In genomic region chr2:127893033-127893432, GRCh38 we compare ENCODE assay signal across 16 cellular contexts. TPM values are rescaled to one million over a fixed set of nuclear protein-coding genes. Genes with fewer than 3 reads are reported as not detected.
DNase-seq lines count a peak whose midpoint lies in the region; ATAC-seq and TF ChIP-seq lines count a peak whose summit lies in the region.
"Had no signal": no experiment of that assay in that cellular context is flagged by ENCODE, and none has a peak within 500 bp of the region (broad histone marks: within the 10 kb centered on the region; RNA-seq: fewer than 3 reads in every experiment).

No MANE protein-coding gene starts in this region.

- no peak overlapping the region for H3K4me3 Mint-ChIP-seq in progenitor cell of endocrine pancreas (ENCODE audit: low read depth)
- no peak overlapping the region for H3K4me3 Mint-ChIP-seq in CD4-positive, alpha-beta memory T cell

- H3K36me3 ChIP-seq in right atrium auricular region (no peaks in the 10 kb centered on the region), cardiac muscle cell (no peaks in the 10 kb centered on the region), right lobe of liver (no peaks in the 10 kb centered on the region), spleen (no peaks in the 10 kb centered on the region)
- H3K36me3 ChIP-seq in CD4-positive, alpha-beta memory T cell (ENCODE audit: insufficient read depth, low read length): no peaks in the 10 kb centered on the region
- H3K36me3 ChIP-seq: SJCRH30 had no signal

- ATAC-seq in Right ventricle myocardium inferior (peak; percentile 67), right lobe of liver (peak; percentile 15 to 77 (median 58)), GM19351 (IDR thresholded peaks at IDR 0.05; ENCODE audit: unreplicated experiment) (no peak)

- H3K27ac ChIP-seq in right atrium auricular region (peak overlapping the region in 1 of 2 donors; percentile 61), cardiac muscle cell (peak overlapping the region; percentile 3), right lobe of liver (no peak overlapping the region), spleen (no peak overlapping the region)
- H3K27ac ChIP-seq in CD4-positive, alpha-beta memory T cell (ENCODE audit: low read depth, low read length): no peak overlapping the region
- H3K27ac ChIP-seq: 22Rv1, SJCRH30 had no signal

- peaks cover 2% of the 10 kb centered on the region for H3K36me3 Mint-ChIP-seq in progenitor cell of endocrine pancreas (ENCODE audit: insufficient read depth)
- no peaks in the 10 kb centered on the region for H3K36me3 Mint-ChIP-seq in CD4-positive, alpha-beta memory T cell

- no peaks in the 10 kb centered on the region for H3K27me3 Mint-ChIP-seq in progenitor cell of endocrine pancreas
- H3K27me3 Mint-ChIP-seq in CD4-positive, alpha-beta memory T cell: peaks cover 1 to 3% of the 10 kb centered on the region in 2 donors

- H3K27me3 ChIP-seq in right atrium auricular region: no peaks in the 10 kb centered on the region
- H3K27me3 ChIP-seq in cardiac muscle cell: no peaks in the 10 kb centered on the region
- no peaks in the 10 kb centered on the region for H3K27me3 ChIP-seq in right lobe of liver
- H3K27me3 ChIP-seq in spleen (replicated peaks in 1 of 7): no peaks in the 10 kb centered on the region
- no peaks in the 10 kb centered on the region for H3K27me3 ChIP-seq in CD4-positive, alpha-beta memory T cell (ENCODE audit: insufficient read depth, low read length)
- H3K27me3 ChIP-seq: SJCRH30 had no signal

- H3K27ac Mint-ChIP-seq in progenitor cell of endocrine pancreas: no peak overlapping the region
- H3K27ac Mint-ChIP-seq in CD4-positive, alpha-beta memory T cell: no peak overlapping the region

- no peak for DNase-seq in Right ventricle myocardium inferior (ENCODE audit: missing footprints)
- no peak for DNase-seq in right atrium auricular region (ENCODE audit: low spot score)
- no peak for DNase-seq in cardiac muscle cell (ENCODE audit: low read depth in 1 of 2, low spot score in 1 of 2)
- DNase-seq in right lobe of liver: peak in 1 of 3 donors; percentile 27
- peak; percentile 54 for DNase-seq in spleen
- DNase-seq in progenitor cell of endocrine pancreas (ENCODE audit: low spot score, unreplicated experiment): no peak
- no peak for DNase-seq in CD4-positive, alpha-beta memory T cell
- DNase-seq: DMS53, IMR-90, MV-4-11, NCI-H1436 treated with DMSO at 0.1 percent for 48 hours, NCI-H2081 treated with DMSO at 0.1 percent for 48 hours, NCI-H524, SJCRH30 had no signal

- TF ChIP-seq CTCF in right atrium auricular region (IDR thresholded peaks at IDR 0.05): no peak
- TF ChIP-seq CTCF in cardiac muscle cell (IDR thresholded peaks at IDR 0.05; ENCODE audit: low read depth, low read length): no peak
- TF ChIP-seq CTCF in right lobe of liver (IDR thresholded peaks at IDR 0.05): no peak
- TF ChIP-seq CTCF in spleen (IDR thresholded peaks at IDR 0.05 in 8 of 11, conservative IDR thresholded peaks at IDR 0.05 in 3 of 11): no peak
- no peak for TF ChIP-seq CTCF in progenitor cell of endocrine pancreas (IDR thresholded peaks at IDR 0.05; ENCODE audit: unreplicated experiment)

- H3K9me3 Mint-ChIP-seq in progenitor cell of endocrine pancreas (ENCODE audit: low read depth): no peaks in the 10 kb centered on the region
- no peaks in the 10 kb centered on the region for H3K9me3 Mint-ChIP-seq in CD4-positive, alpha-beta memory T cell

- intact Hi-C loops in Right ventricle myocardium inferior (cut with DNase I) (no loop called here), right lobe of liver (cut with DNase I) (no loop called here), spleen (cut with DNase I; ENCODE audit: low total_unique reads) (no loop called here)
- intact Hi-C loops in CD4-positive, alpha-beta memory T cell (cut with micrococcal nuclease): no loop called here

- H3K9me3 ChIP-seq in right atrium auricular region: no peaks in the 10 kb centered on the region
- no peaks in the 10 kb centered on the region for H3K9me3 ChIP-seq in cardiac muscle cell (ENCODE audit: low read depth)
- no peaks in the 10 kb centered on the region for H3K9me3 ChIP-seq in right lobe of liver
- no peaks in the 10 kb centered on the region for H3K9me3 ChIP-seq in spleen
- H3K9me3 ChIP-seq in CD4-positive, alpha-beta memory T cell (ENCODE audit: control insufficient read depth in 1 of 2, low read length in 2 of 2): no peaks in the 10 kb centered on the region
- H3K9me3 ChIP-seq: SJCRH30 had no signal

- POLR2A ChIA-PET in CD4-positive, alpha-beta memory T cell (lab: Charles Lee; ENCODE audit: partially characterized antibody): no interaction called here

- CTCF ChIA-PET in CD4-positive, alpha-beta memory T cell (lab: Charles Lee; ENCODE audit: partially characterized antibody): interaction anchor here (0.9 kb wide), 1 partner anchor 11 kb away, joined by 4 read pairs; no protein-coding TSS in a partner anchor

- H3K4me1 ChIP-seq in right atrium auricular region (peaks cover 0 to under 1% of the 10 kb centered on the region in 2 donors), cardiac muscle cell (ENCODE audit: low read depth) (peaks cover under 1% of the 10 kb centered on the region), right lobe of liver (peaks cover 0 to 18% (median 0%) of the 10 kb centered on the region in 4 donors), spleen (peaks cover 0 to 26% (median 8%) of the 10 kb centered on the region in 6 donors)
- peaks cover under 1% of the 10 kb centered on the region for H3K4me1 ChIP-seq in CD4-positive, alpha-beta memory T cell (ENCODE audit: insufficient read depth, low read length)
- H3K4me1 ChIP-seq: SJCRH30 had no signal

- H3K4me3 ChIP-seq in right atrium auricular region (no peak overlapping the region), cardiac muscle cell (no peak overlapping the region), right lobe of liver (peak overlapping the region; percentile 21 to 22 (median 22)), spleen (no peak overlapping the region)
- H3K4me3 ChIP-seq in CD4-positive, alpha-beta memory T cell (ENCODE audit: low read length in 2 of 2): no peak overlapping the region
- H3K4me3 ChIP-seq: SJCRH30 had no signal

- TF ChIP-seq POLR2A in right lobe of liver (IDR thresholded peaks at IDR 0.05): no peak
- TF ChIP-seq POLR2A in spleen (IDR thresholded peaks at IDR 0.05): no peak

- H3K4me1 Mint-ChIP-seq in progenitor cell of endocrine pancreas (ENCODE audit: low read depth): peaks cover 5% of the 10 kb centered on the region
- H3K4me1 Mint-ChIP-seq in CD4-positive, alpha-beta memory T cell: peaks cover 0 to 5% (median 1%) of the 10 kb centered on the region in 4 donors

- WGBS in right lobe of liver (ENCODE audit: insufficient coverage, low coverage, low lambda C conversion rate, missing lambda C conversion rate): 36% methylated on average over 12 of the region's 14 CpGs
- 87 to 94% (median 90%) methylated on average over 14 of the region's 14 CpGs for WGBS in spleen, 5 donors

RNA-seq across cellular contexts. Expression of gene AMMECR1L, which starts 7.3 kb away (rescaled TPM):
- 10.5 TPM for total RNA-seq in Right ventricle myocardium inferior
- total RNA-seq in right atrium auricular region: 1 to 10 TPM; 7.4 to 10.0 TPM
- 7.9 and 10.3 TPM in 2 replicates for total RNA-seq in cardiac muscle cell
- 6.6 and 8.2 TPM in 2 replicates for polyA plus RNA-seq in cardiac muscle cell
- total RNA-seq in right lobe of liver: 1 to 10 TPM; 5.3 to 7.6 (median 6.7) TPM
- total RNA-seq in spleen: 10 to 100 TPM; 12.9 to 17.2 (median 15.0) TPM
- polyA plus RNA-seq in spleen: 1 to 10 TPM; 4.8 to 8.3 (median 7.7) TPM
- 23.1 and 24.0 TPM in 2 replicates for total RNA-seq in progenitor cell of endocrine pancreas
- 10 to 100 TPM; 17.4 to 18.7 TPM for total RNA-seq in CD4-positive, alpha-beta memory T cell
- 1 to 10 TPM; 3.3 to 9.9 TPM for polyA plus RNA-seq in CD4-positive, alpha-beta memory T cell

RNA-seq across cellular contexts. Expression of gene POLR2D, which starts 35.1 kb away (rescaled TPM):
- total RNA-seq in Right ventricle myocardium inferior (23.8 TPM), right atrium auricular region (10 to 100 TPM in 1 of 2 donors, 1 to 10 TPM in 1; 8.6 to 11.7 TPM), cardiac muscle cell (14.4 and 16.0 TPM in 2 replicates), right lobe of liver (10 to 100 TPM; 10.1 to 21.5 (median 15.5) TPM), spleen (10 to 100 TPM; 16.1 to 29.8 (median 25.6) TPM), progenitor cell of endocrine pancreas (41.1 and 42.7 TPM in 2 replicates)
- polyA plus RNA-seq in cardiac muscle cell (26.1 and 44.2 TPM in 2 replicates), spleen (10 to 100 TPM; 11.4 to 16.0 (median 13.4) TPM)
- total RNA-seq in CD4-positive, alpha-beta memory T cell: 10 to 100 TPM; 29.4 to 30.7 TPM
- polyA plus RNA-seq in CD4-positive, alpha-beta memory T cell: 10 to 100 TPM; 33.1 to 44.9 TPM

Comparison
In these comparisons a context has a peak if more than half of its experiments do, and no peak if none do; other contexts are left out.
1. H3K4me3 ChIP-seq: peak in right lobe of liver (3 of 3); none in right atrium auricular region (0 of 2), cardiac muscle cell (single experiment), spleen (0 of 8) and CD4-positive, alpha-beta memory T cell (0 of 2).